In genomic region chr1:154558610-154559495, GRCh38 we compare ENCODE assay signal across 8 cellular contexts.
DNase-seq lines count a peak whose midpoint lies in the region; ATAC-seq lines count a peak whose summit lies in the region.

Gene UBE2Q1 (minus strand): TSS chr1:154558662. CDS start chr1:154558553, 109 bp downstream.

- peak; percentile 97 for DNase-seq in AG08396 (ENCODE audit: low spot score)
- DNase-seq in NCI-H345 treated with DMSO at 0.1 percent for 48 hours (lab: John Stamatoyannopoulos, UW; ENCODE audit: unreplicated experiment): peak; percentile 100
- peak; percentile 97 to 99 (median 98) for DNase-seq in activated CD4-positive, CD25-positive, alpha-beta regulatory T cell (lab: John Stamatoyannopoulos, UW)
- DNase-seq in central memory CD4-positive, alpha-beta T cell: peak; percentile 100
- DNase-seq in inferior parietal cortex (ENCODE audit: extremely low spot score): peak; percentile 97
- peak; percentile 98 to 99 for DNase-seq in stimulated activated CD4-positive, alpha-beta T cell treated with anti-CD3 and anti-CD28 coated beads, Interleukin-12 subunit alpha, Interleukin-12 subunit beta, amount 100 ng/mL, for 24 hours (ENCODE audit: low read depth in 2 of 2)

- ATAC-seq in GM19023 (IDR thresholded peaks at IDR 0.05; ENCODE audit: unreplicated experiment) (peak; percentile 90), HG03280 (IDR thresholded peaks at IDR 0.05; ENCODE audit: unreplicated experiment) (peak; percentile 90)

Comparison
In these comparisons a context has a peak if more than half of its experiments do, and no peak if none do; other contexts are left out.
1. Peak in every context shown above with its lines: DNase-seq and ATAC-seq.